ENCODE assay signal across 29 cellular contexts in genomic region chr7:12732428-12732827, GRCh38.
"Had no signal": no experiment of that assay in that cellular context is flagged by ENCODE, and none has a peak within 500 bp of the region (broad histone marks: within the 10 kb centered on the region; RNA-seq: fewer than 3 reads in every experiment).

No MANE protein-coding gene starts in this region.

- H3K27me3 Mint-ChIP-seq: activated naive CD8-positive, alpha-beta T cell; activated naive CD8-positive, alpha-beta T cell treated with anti-CD3 and anti-CD28 coated beads, Interleukin-2, amount 50 U/mL, for 24 hours had no signal

- DNase-seq: activated CD4-positive, alpha-beta T cell treated with anti-CD3 and anti-CD28 coated beads, Interleukin-2, amount 50 U/mL, for 1 hour; activated gamma-delta T cell; activated naive CD4-positive, alpha-beta T cell treated with Interleukin-2 at 50 U/mL for 16 hours; activated naive CD8-positive, alpha-beta T cell treated with anti-CD3 and anti-CD28 coated beads, Interleukin-2, amount 50 U/mL, for 24 hours; activated T-cell treated with anti-CD3 and anti-CD28 coated beads, Interleukin-2, amount 50 U/mL, for 1 hour; anterior cingulate cortex; brain microvascular endothelial cell; Kasumi-1; KG1; MG63; NCI-H1048; NCI-H1105 treated with DMSO at 0.1 percent for 48 hours; NCI-H1436; NCI-H1694; NCI-H1930; NCI-H2081 treated with DMSO at 0.1 percent for 48 hours; NCI-H345; NCI-H524 treated with DMSO at 0.1 percent for 48 hours; NK-92 treated with Interleukin-12 subunit alpha and Interleukin-12 subunit beta, amount 100 ng/mL, for 24 hours; PC-3; SIG-M5; SW 1271; T1000; WERI-Rb-1 had no signal

- H3K27ac Mint-ChIP-seq: activated naive CD8-positive, alpha-beta T cell; activated naive CD8-positive, alpha-beta T cell treated with anti-CD3 and anti-CD28 coated beads, Interleukin-2, amount 50 U/mL, for 24 hours; activated T-helper 2 cell treated with anti-CD3 and anti-CD28 coated beads, Interferon-gamma antibody, Interleukin-2, Interleukin-4, amounts not matched to agents 10 μg/mL and 5 μg/mL and 100 μg/mL, durations not matched to agents 14 hours and 24 hours and 36 hours had no signal

- H3K4me3 ChIP-seq: MG63 had no signal

- H3K27me3 ChIP-seq: brain microvascular endothelial cell, MG63 had no signal

- ATAC-seq: activated naive CD8-positive, alpha-beta T cell treated with anti-CD3 and anti-CD28 coated beads, Interleukin-2, amount 50 U/mL, for 24 hours; PC-3; Right ventricle myocardium inferior; SK-N-SH treated with all-trans-retinoic acid at 6 μM for 48 hours had no signal

- H3K36me3 ChIP-seq: brain microvascular endothelial cell, MG63, WERI-Rb-1 had no signal

- H3K27ac ChIP-seq: brain microvascular endothelial cell, RWPE1, WERI-Rb-1 had no signal

- H3K36me3 Mint-ChIP-seq: activated naive CD8-positive, alpha-beta T cell had no signal

- H3K9me3 Mint-ChIP-seq: activated naive CD8-positive, alpha-beta T cell treated with anti-CD3 and anti-CD28 coated beads, Interleukin-2, amount 50 U/mL, for 24 hours; activated T-helper 2 cell treated with anti-CD3 and anti-CD28 coated beads, Interferon-gamma antibody, Interleukin-2, Interleukin-4, amounts not matched to agents 10 μg/mL and 5 μg/mL and 100 μg/mL, durations not matched to agents 14 hours and 24 hours and 36 hours had no signal

- H3K4me3 Mint-ChIP-seq: activated naive CD8-positive, alpha-beta T cell; activated naive CD8-positive, alpha-beta T cell treated with anti-CD3 and anti-CD28 coated beads, Interleukin-2, amount 50 U/mL, for 24 hours had no signal

- H3K9me3 ChIP-seq: MG63 had no signal
